9 cellular contexts compared by ENCODE assay signal in genomic region chr13:93794197-93794885, GRCh38.
DNase-seq lines count a peak whose midpoint lies in the region; ATAC-seq and TF ChIP-seq lines count a peak whose summit lies in the region.
"Had no signal": no experiment of that assay in that cellular context is flagged by ENCODE, and none has a peak within 500 bp of the region (broad histone marks: within the 10 kb centered on the region; RNA-seq: fewer than 3 reads in every experiment).

No MANE protein-coding gene starts in this region.

- peaks cover 10% of the 10 kb centered on the region for H3K4me1 Mint-ChIP-seq in activated T-helper 1 cell treated with anti-CD3 and anti-CD28 coated beads, Interleukin-12 subunit alpha, Interleukin-12 subunit beta, Interleukin-2, Interleukin-4 antibody, amounts not matched to agents 30 ng/mL and 10 ng/mL and 1 ng/mL, durations not matched to agents 14 hours and 24 hours and 36 hours (ENCODE audit: low read depth)

- no peak overlapping the region for H3K4me3 ChIP-seq in GM06990 (replicated peaks; ENCODE audit: low read depth, low read length)

- intact Hi-C loops in activated T-helper 1 cell treated with anti-CD3 and anti-CD28 coated beads, Interleukin-12 subunit alpha, Interleukin-12 subunit beta, Interleukin-2, Interleukin-4 antibody, amounts not matched to agents 30 ng/mL and 10 ng/mL and 1 ng/mL, durations not matched to agents 14 hours and 24 hours and 36 hours (cut with micrococcal nuclease) = loop anchor here (1.0 to 5.0 kb wide), 6 partner anchors 445 to 873 kb away; no protein-coding TSS in a partner anchor

- no peaks in the 10 kb centered on the region for H3K36me3 Mint-ChIP-seq in activated T-helper 1 cell treated with anti-CD3 and anti-CD28 coated beads, Interleukin-12 subunit alpha, Interleukin-12 subunit beta, Interleukin-2, Interleukin-4 antibody, amounts not matched to agents 30 ng/mL and 10 ng/mL and 1 ng/mL, durations not matched to agents 14 hours and 24 hours and 36 hours (ENCODE audit: low read depth)

- TF ChIP-seq CTCF in GM06990 (IDR thresholded peaks at IDR 0.05; ENCODE audit: insufficient read depth, low read length, poor library complexity, severe bottlenecking) = no peak

- H3K27me3 Mint-ChIP-seq in activated T-helper 1 cell treated with anti-CD3 and anti-CD28 coated beads, Interleukin-12 subunit alpha, Interleukin-12 subunit beta, Interleukin-2, Interleukin-4 antibody, amounts not matched to agents 30 ng/mL and 10 ng/mL and 1 ng/mL, durations not matched to agents 14 hours and 24 hours and 36 hours (ENCODE audit: insufficient read depth) = peaks cover 5% of the 10 kb centered on the region

- H3K4me3 Mint-ChIP-seq in activated T-helper 1 cell treated with anti-CD3 and anti-CD28 coated beads, Interleukin-12 subunit alpha, Interleukin-12 subunit beta, Interleukin-2, Interleukin-4 antibody, amounts not matched to agents 30 ng/mL and 10 ng/mL and 1 ng/mL, durations not matched to agents 14 hours and 24 hours and 36 hours = no peak overlapping the region

- H3K27ac Mint-ChIP-seq in activated T-helper 1 cell treated with anti-CD3 and anti-CD28 coated beads, Interleukin-12 subunit alpha, Interleukin-12 subunit beta, Interleukin-2, Interleukin-4 antibody, amounts not matched to agents 30 ng/mL and 10 ng/mL and 1 ng/mL, durations not matched to agents 14 hours and 24 hours and 36 hours = peak overlapping the region; percentile 59

- DNase-seq in GM06990 (ENCODE audit: extremely low read depth, insufficient read length) (peak; percentile 6), SHP77 (lab: John Stamatoyannopoulos, UW) (no peak), hippocampal formation (lab: John Stamatoyannopoulos, UW) (no peak), NCI-H82 treated with DMSO at 0.1 percent for 48 hours (lab: John Stamatoyannopoulos, UW; ENCODE audit: unreplicated experiment) (no peak), NOMO-1 treated with dmso at 0.1 percent for 144 hours (lab: John Stamatoyannopoulos, UW; ENCODE audit: unreplicated experiment) (no peak)
- peak; percentile 5 for DNase-seq in activated T-helper 1 cell treated with anti-CD3 and anti-CD28 coated beads, Interleukin-12 subunit alpha, Interleukin-12 subunit beta, Interleukin-2, Interleukin-4 antibody, amounts not matched to agents 30 ng/mL and 10 ng/mL and 1 ng/mL, durations not matched to agents 14 hours and 24 hours and 36 hours (ENCODE audit: low spot score)
- DNase-seq: WERI-Rb-1 had no signal

- H3K27me3 ChIP-seq in GM06990 (replicated peaks; ENCODE audit: control insufficient read depth, insufficient read depth, low read length) = no peaks in the 10 kb centered on the region

- H3K36me3 ChIP-seq in GM06990 (ENCODE audit: control insufficient read depth, insufficient read depth, low read length) = no peaks in the 10 kb centered on the region

- peaks cover 13% of the 10 kb centered on the region for H3K9me3 Mint-ChIP-seq in activated T-helper 1 cell treated with anti-CD3 and anti-CD28 coated beads, Interleukin-12 subunit alpha, Interleukin-12 subunit beta, Interleukin-2, Interleukin-4 antibody, amounts not matched to agents 30 ng/mL and 10 ng/mL and 1 ng/mL, durations not matched to agents 14 hours and 24 hours and 36 hours

- ATAC-seq in GM19452 (IDR thresholded peaks at IDR 0.05; ENCODE audit: unreplicated experiment) (peak; percentile 81), HG03095 (IDR thresholded peaks at IDR 0.05; ENCODE audit: unreplicated experiment) (peak; percentile 80)

Comparison
In these comparisons a context has a peak if more than half of its experiments do, and no peak if none do; other contexts are left out.
1. DNase-seq: peak in GM06990 (single experiment) and activated T-helper 1 cell treated with anti-CD3 and anti-CD28 coated beads, Interleukin-12 subunit alpha, Interleukin-12 subunit beta, Interleukin-2, Interleukin-4 antibody, amounts not matched to agents 30 ng/mL and 10 ng/mL and 1 ng/mL, durations not matched to agents 14 hours and 24 hours and 36 hours (single experiment); none in SHP77 (0 of 2), hippocampal formation (0 of 2), NCI-H82 treated with DMSO at 0.1 percent for 48 hours (single experiment) and NOMO-1 treated with dmso at 0.1 percent for 144 hours (single experiment).